In genomic region chr17:82745524-82745923, GRCh38 we compare ENCODE assay signal across 18 cellular contexts. TPM values are rescaled to one million over a fixed set of nuclear protein-coding genes. Genes with fewer than 3 reads are reported as not detected.
A peak's percentile ranks its signal among the peaks of the same experiment; 100 is the strongest.
DNase-seq lines count a peak whose midpoint lies in the region; ATAC-seq and TF ChIP-seq lines count a peak whose summit lies in the region.
"Had no signal": no experiment of that assay in that cellular context is flagged by ENCODE, and none has a peak within 500 bp of the region (broad histone marks: within the 10 kb centered on the region; RNA-seq: fewer than 3 reads in every experiment).

No MANE protein-coding gene starts in this region.

- peaks cover 18% of the 10 kb centered on the region for H3K4me1 Mint-ChIP-seq in WTC11

- no peak overlapping the region for H3K27ac ChIP-seq in liver (ENCODE audit: low read depth in 1 of 2, low read length in 2 of 2)
- H3K27ac ChIP-seq: C4-2B, Peyer's patch, SK-N-MC had no signal

- peaks cover 4 to 13% (median 8%) of the 10 kb centered on the region in 4 donors for H3K36me3 ChIP-seq in liver (ENCODE audit: control insufficient read depth in 4 of 4, insufficient read depth in 3 of 4, low read depth in 1 of 4, low read length in 3 of 4)

- no peak for ATAC-seq in WTC11

- H3K36me3 Mint-ChIP-seq in WTC11: peaks cover 61% of the 10 kb centered on the region

- H3K9ac ChIP-seq in liver (ENCODE audit: low read depth in 1 of 2, low read length in 2 of 2): no peak overlapping the region

- peaks cover 36% of the 10 kb centered on the region for H3K9me3 Mint-ChIP-seq in WTC11

- no peak overlapping the region for H3K4me3 ChIP-seq in liver (ENCODE audit: low read depth in 1 of 3, low read length in 3 of 3)
- H3K4me3 ChIP-seq: Peyer's patch, SK-N-MC had no signal

- no peak overlapping the region for H3K27ac Mint-ChIP-seq in WTC11
- H3K27ac Mint-ChIP-seq: IgD-negative memory B cell had no signal

- no peaks in the 10 kb centered on the region for H3K27me3 ChIP-seq in liver (ENCODE audit: control insufficient read depth in 4 of 4, insufficient read depth in 4 of 4, low read length in 3 of 4)
- H3K27me3 ChIP-seq: Peyer's patch had no signal

- no peak overlapping the region for H3K4me3 Mint-ChIP-seq in WTC11

- peaks cover 0 to 4% (median 0%) of the 10 kb centered on the region in 4 donors for H3K9me3 ChIP-seq in liver (ENCODE audit: control insufficient read depth in 4 of 4, low read length in 3 of 4)

- CTCF ChIA-PET in WTC11 (lab: Charles Lee): no interaction called here

- TF ChIP-seq RAD21 in liver (IDR thresholded peaks at IDR 0.05): no peak

- H3K27me3 Mint-ChIP-seq in WTC11 (ENCODE audit: low read depth): peaks cover 13% of the 10 kb centered on the region
- H3K27me3 Mint-ChIP-seq: IgD-negative memory B cell had no signal

- DNase-seq in DMS53 (lab: John Stamatoyannopoulos, UW) (peak; percentile 76), NCI-H2029 (lab: John Stamatoyannopoulos, UW) (peak; percentile 61), NCI-H82 treated with DMSO at 0.1 percent for 48 hours (lab: John Stamatoyannopoulos, UW; ENCODE audit: unreplicated experiment) (peak; percentile 63), WTC11 (ENCODE audit: low spot score) (no peak)
- no peak for DNase-seq in stimulated activated CD4-positive, alpha-beta T cell treated with anti-CD3 and anti-CD28 coated beads, Interleukin-4, amount 100 ng/mL, for 4 hours
- no peak for DNase-seq in activated T-cell treated with anti-CD3 and anti-CD28 coated beads, Interleukin-2, amount 50 U/mL, for 48 hours
- DNase-seq: H9, Kasumi-1, NCI-H1105, NCI-H1930, NCI-H524 treated with DMSO at 0.1 percent for 48 hours, Peyer's patch, Right ventricle myocardium superior had no signal

- POLR2A ChIA-PET in WTC11 (lab: Charles Lee): no interaction called here

- 68% methylated on average over 8 of the region's 8 CpGs for WGBS in liver

- H3K4me1 ChIP-seq in liver (ENCODE audit: control insufficient read depth in 4 of 4, insufficient read depth in 4 of 4, low read length in 3 of 4): peaks cover 3 to 22% (median 5%) of the 10 kb centered on the region in 4 donors
- H3K4me1 ChIP-seq: Peyer's patch had no signal

- TF ChIP-seq CTCF in liver (IDR thresholded peaks at IDR 0.05; ENCODE audit: low read depth, low read length, missing input control) (no peak), WTC11 (IDR thresholded peaks at IDR 0.05) (no peak)

TF ChIP-seq in liver, 16 proteins besides CTCF, POLR2A, EP300 and RAD21 (continues in another document):
- peak in 1 of 2 donors; percentile 32 for TF ChIP-seq RXRA (IDR thresholded peaks at IDR 0.05)
- TF ChIP-seq HNF4A (conservative IDR thresholded peaks at IDR 0.05): peak in 1 of 2 donors; percentile 28
- no peak for TF ChIP-seq YY1 (IDR thresholded peaks at IDR 0.05)
- TF ChIP-seq JUND (IDR thresholded peaks at IDR 0.05): no peak
- peak; percentile 52 for TF ChIP-seq FOXA2 (IDR thresholded peaks at IDR 0.05)
- TF ChIP-seq HNF4G (IDR thresholded peaks at IDR 0.05): no peak
- no peak for TF ChIP-seq NR2F2 (IDR thresholded peaks at IDR 0.05)
- TF ChIP-seq ZBTB33 (IDR thresholded peaks at IDR 0.05): no peak
- TF ChIP-seq SP1 (IDR thresholded peaks at IDR 0.05): no peak
- TF ChIP-seq EGR1 (IDR thresholded peaks at IDR 0.05; ENCODE audit: low read depth in 2 of 2): no peak
- TF ChIP-seq FOXA1 (IDR thresholded peaks at IDR 0.05): no peak
- TF ChIP-seq ATF3 (IDR thresholded peaks at IDR 0.05): no peak
- TF ChIP-seq GABPA (IDR thresholded peaks at IDR 0.05 in 1 of 2, conservative IDR thresholded peaks at IDR 0.05 in 1 of 2): no peak
- TF ChIP-seq MAX (IDR thresholded peaks at IDR 0.05): no peak
- no peak for TF ChIP-seq TAF1 (conservative IDR thresholded peaks at IDR 0.05)

TF ChIP-seq in WTC11, 78 proteins besides CTCF, POLR2A, EP300 and RAD21:
- no peak for TF ChIP-seq ZNF423 (CRISPR knock-in tag; IDR thresholded peaks at IDR 0.05)
- TF ChIP-seq HMGXB4 (CRISPR knock-in tag; IDR thresholded peaks at IDR 0.05): no peak
- no peak for TF ChIP-seq ERG (CRISPR knock-in tag; IDR thresholded peaks at IDR 0.05)
- TF ChIP-seq NR2C2 (CRISPR knock-in tag; IDR thresholded peaks at IDR 0.05): no peak
- TF ChIP-seq E2F1 (CRISPR knock-in tag; IDR thresholded peaks at IDR 0.05): no peak
- TF ChIP-seq FOXK1 (CRISPR knock-in tag; IDR thresholded peaks at IDR 0.05): no peak
- TF ChIP-seq ZNF425 (CRISPR knock-in tag; conservative IDR thresholded peaks at IDR 0.05): no peak
- no peak for TF ChIP-seq GRHL2 (CRISPR knock-in tag; IDR thresholded peaks at IDR 0.05; ENCODE audit: insufficient replicate concordance, severe bottlenecking)

RNA-seq across cellular contexts. Expression of gene TBCD, which starts 6.3 kb away (rescaled TPM):
- total RNA-seq in liver (10 to 100 TPM; 29.8 to 34.6 TPM), WTC11 (2021) (170 to 176 TPM (median 173 TPM) in 3 replicates)
- 10 to 100 TPM; 31.5 to 42.2 TPM for polyA plus RNA-seq in liver

RNA-seq across cellular contexts. Expression of gene FN3K, which starts 10.1 kb away (rescaled TPM):
- total RNA-seq in liver: 10 to 100 TPM; 18.4 to 21.5 TPM
- 10 to 100 TPM; 24.4 to 28.7 TPM for polyA plus RNA-seq in liver
- total RNA-seq in WTC11 (2021): 19.3 to 23.6 TPM (median 21.2 TPM) in 3 replicates
- total RNA-seq: HT1080 had no signal
- polyA plus RNA-seq: IgD-negative memory B cell had no signal

RNA-seq across cellular contexts. Expression of gene FN3KRP, which starts 29.0 kb away (rescaled TPM):
- 10 to 100 TPM; 10.1 to 15.5 TPM for total RNA-seq in liver
- polyA plus RNA-seq in liver: 10 to 100 TPM; 10.9 to 11.2 TPM
- 19.7 to 24.4 TPM (median 23.2 TPM) in 3 replicates for total RNA-seq in WTC11 (2021)

RNA-seq across cellular contexts. Expression of gene RAB40B, which starts 47.0 kb away (rescaled TPM):
- total RNA-seq in liver (1 to 10 TPM; 2.9 to 9.6 TPM), WTC11 (2021) (2.7 to 4.4 TPM (median 3.1 TPM) in 3 replicates)
- polyA plus RNA-seq in liver: 10 to 100 TPM; 11.4 to 12.1 TPM

Comparison
In these comparisons a context has a peak if more than half of its experiments do, and no peak if none do; other contexts are left out.
1. DNase-seq: peak in DMS53 (single experiment), NCI-H2029 (single experiment) and NCI-H82 treated with DMSO at 0.1 percent for 48 hours (single experiment); none in stimulated activated CD4-positive, alpha-beta T cell treated with anti-CD3 and anti-CD28 coated beads, Interleukin-4, amount 100 ng/mL, for 4 hours (0 of 2), WTC11 (single experiment) and activated T-cell treated with anti-CD3 and anti-CD28 coated beads, Interleukin-2, amount 50 U/mL, for 48 hours (0 of 2).